8 cellular contexts compared by ENCODE assay signal in the genomic region with DNA sequence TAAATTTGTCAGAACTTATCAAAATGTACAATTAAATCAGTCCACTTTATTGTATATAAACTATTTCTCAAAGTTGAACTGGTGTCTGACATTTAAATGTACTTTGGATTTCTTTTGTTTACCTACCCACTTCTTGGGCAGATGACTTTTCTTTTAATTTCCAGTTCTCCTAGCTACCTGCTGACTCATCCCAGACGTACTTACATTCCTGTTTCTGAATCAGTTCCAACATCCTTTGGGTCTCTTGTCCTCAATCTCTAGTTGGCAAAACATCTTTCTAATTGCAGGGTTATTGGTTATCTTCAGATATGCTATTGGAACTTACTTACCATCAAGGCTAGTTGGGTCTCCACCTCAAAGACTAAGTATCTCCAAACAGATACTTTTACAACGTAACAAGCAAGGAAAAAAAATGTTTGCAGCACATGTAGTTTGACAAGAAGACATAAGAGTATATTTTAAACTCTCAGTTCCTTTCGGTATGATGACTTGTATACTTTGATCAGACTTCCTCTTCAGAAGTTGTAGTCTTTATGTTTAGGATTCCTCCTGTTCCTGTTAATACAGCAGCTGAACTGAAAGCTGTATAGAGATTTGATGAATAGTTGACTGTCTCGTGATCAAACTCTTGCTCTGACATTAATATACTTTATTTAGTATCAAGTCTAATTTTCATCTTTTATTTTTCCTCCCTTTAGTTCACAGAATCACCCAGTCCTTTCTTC. TPM values are rescaled to one million over a fixed set of nuclear protein-coding genes. Genes with fewer than 3 reads are reported as not detected.
DNase-seq lines count a peak whose midpoint lies in the region; ATAC-seq and TF ChIP-seq lines count a peak whose summit lies in the region.

No MANE protein-coding gene starts in this region.

- H3K4me1 ChIP-seq in DOHH2 (ENCODE audit: control insufficient read depth, low read length): peaks cover 93% of the 10 kb centered on the region
- H3K4me1 ChIP-seq in body of pancreas: peaks cover 32% of the 10 kb centered on the region
- peaks cover 28% of the 10 kb centered on the region for H3K4me1 ChIP-seq in osteoblast (ENCODE audit: insufficient read depth, low read length)

- 34% methylated on average over 4 of the region's 4 CpGs for WGBS in body of pancreas, 2 donors

- peaks cover 47% of the 10 kb centered on the region for H3F3A ChIP-seq in DOHH2 (ENCODE audit: control insufficient read depth, insufficient read depth)

- H3K27me3 ChIP-seq in DOHH2 (ENCODE audit: control insufficient read depth, low read length): no peaks in the 10 kb centered on the region
- no peaks in the 10 kb centered on the region for H3K27me3 ChIP-seq in body of pancreas
- no peaks in the 10 kb centered on the region for H3K27me3 ChIP-seq in osteoblast (ENCODE audit: insufficient read depth, low read length)

- H3K9me3 ChIP-seq in DOHH2 (ENCODE audit: control insufficient read depth, insufficient read depth, low read length): no peaks in the 10 kb centered on the region
- H3K9me3 ChIP-seq in body of pancreas: no peaks in the 10 kb centered on the region
- H3K9me3 ChIP-seq in osteoblast (ENCODE audit: low read depth, low read length): no peaks in the 10 kb centered on the region

- no peak overlapping the region for H2AFZ ChIP-seq in osteoblast (ENCODE audit: low read length)

- intact Hi-C loops in body of pancreas (cut with DNase I): no loop called here

- H3K4me3 ChIP-seq in DOHH2 (ENCODE audit: low read length): peak overlapping the region; percentile 62
- H3K4me3 ChIP-seq in LNCaP clone FGC (ENCODE audit: low read depth, low read length): peak overlapping the region; percentile 21; the same call in 1 of the 2 replicates
- no peak overlapping the region for H3K4me3 ChIP-seq in body of pancreas
- no peak overlapping the region for H3K4me3 ChIP-seq in osteoblast (ENCODE audit: insufficient read depth, low read length)

- ATAC-seq in body of pancreas: peak; percentile 56

- H3K27ac ChIP-seq in DOHH2 (ENCODE audit: low read depth, low read length) (peak overlapping the region; percentile 82), body of pancreas (peak overlapping the region in 2 of 4 donors; percentile 15 to 38), osteoblast (ENCODE audit: low read depth, low read length) (peak overlapping the region; percentile 67)

- DNase-seq in LNCaP clone FGC (ENCODE audit: low read depth): peak; percentile 67
- no peak for DNase-seq in body of pancreas
- DNase-seq in osteoblast (ENCODE audit: insufficient read length, low spot score, missing footprints): peak; percentile 80
- no peak for DNase-seq in Ammon's horn (ENCODE audit: low spot score)
- DNase-seq in NCI-H2029 treated with DMSO at 0.1 percent for 48 hours (lab: John Stamatoyannopoulos, UW): no peak
- DNase-seq in DMS153 treated with DMSO at 0.1 percent for 48 hours (lab: John Stamatoyannopoulos, UW; ENCODE audit: unreplicated experiment): no peak
- DNase-seq in stimulated activated CD8-positive, alpha-beta memory T cell treated with anti-CD3 and anti-CD28 coated beads, Interleukin-4, amount 100 ng/mL, for 48 hours: no peak

- H3K4me2 ChIP-seq in DOHH2 (ENCODE audit: low read length) (peak overlapping the region; percentile 77), osteoblast (ENCODE audit: insufficient read depth, low read length) (peak overlapping the region; percentile 54)

- no peak for TF ChIP-seq POLR2A in body of pancreas (IDR thresholded peaks at IDR 0.05)

- H3K79me2 ChIP-seq in DOHH2 (ENCODE audit: control insufficient read depth, low read length) (peaks cover 96% of the 10 kb centered on the region), osteoblast (ENCODE audit: insufficient read depth, low read length) (peaks cover 81% of the 10 kb centered on the region)

- H3K36me3 ChIP-seq in DOHH2 (ENCODE audit: control insufficient read depth, low read length): no peaks in the 10 kb centered on the region; the same call in 1 of the 2 replicates
- no peaks in the 10 kb centered on the region for H3K36me3 ChIP-seq in body of pancreas (replicated peaks in 1 of 2; ENCODE audit: insufficient read depth in 1 of 2, low read depth in 2 of 2)
- H3K36me3 ChIP-seq in osteoblast (ENCODE audit: insufficient read depth, low read length): no peaks in the 10 kb centered on the region

- H4K20me1 ChIP-seq in DOHH2 (ENCODE audit: control insufficient read depth, insufficient read depth, low read depth, low read length) (no peaks in the 10 kb centered on the region), osteoblast (ENCODE audit: insufficient read depth, low read length) (no peaks in the 10 kb centered on the region)

- no peak for TF ChIP-seq CTCF in DOHH2 (IDR thresholded peaks at IDR 0.05; ENCODE audit: low read depth, low read length, poor library complexity, severe bottlenecking)
- TF ChIP-seq CTCF in LNCaP clone FGC (IDR thresholded peaks at IDR 0.05; ENCODE audit: control insufficient read depth, extremely low read depth, insufficient read depth): no peak
- TF ChIP-seq CTCF in body of pancreas (IDR thresholded peaks at IDR 0.05): no peak
- no peak for TF ChIP-seq CTCF in osteoblast (IDR thresholded peaks at IDR 0.05; ENCODE audit: extremely low read depth, low read depth, low read length)

- no peaks in the 10 kb centered on the region for H3K9me2 ChIP-seq in DOHH2 (replicated peaks; ENCODE audit: control insufficient read depth, low read length)

RNA-seq across cellular contexts. Expression of a gene that starts 43.2 kb away (rescaled TPM):
- total RNA-seq in body of pancreas (10 to 100 TPM; 17.5 to 19.7 TPM), osteoblast (38.0 and 39.8 TPM in 2 replicates)

Comparison
In these comparisons a context has a peak if more than half of its experiments do, and no peak if none do; other contexts are left out.
1. H3K4me3 ChIP-seq: peak in DOHH2 (single experiment) and LNCaP clone FGC (single experiment); none in body of pancreas (0 of 2) and osteoblast (single experiment).
2. DNase-seq: peak in LNCaP clone FGC (single experiment) and osteoblast (single experiment); none in body of pancreas (0 of 4), Ammon's horn (single experiment), NCI-H2029 treated with DMSO at 0.1 percent for 48 hours (single experiment), DMS153 treated with DMSO at 0.1 percent for 48 hours (single experiment) and stimulated activated CD8-positive, alpha-beta memory T cell treated with anti-CD3 and anti-CD28 coated beads, Interleukin-4, amount 100 ng/mL, for 48 hours (single experiment).